ENCODE assay signal across 12 cellular contexts in the genomic region with DNA sequence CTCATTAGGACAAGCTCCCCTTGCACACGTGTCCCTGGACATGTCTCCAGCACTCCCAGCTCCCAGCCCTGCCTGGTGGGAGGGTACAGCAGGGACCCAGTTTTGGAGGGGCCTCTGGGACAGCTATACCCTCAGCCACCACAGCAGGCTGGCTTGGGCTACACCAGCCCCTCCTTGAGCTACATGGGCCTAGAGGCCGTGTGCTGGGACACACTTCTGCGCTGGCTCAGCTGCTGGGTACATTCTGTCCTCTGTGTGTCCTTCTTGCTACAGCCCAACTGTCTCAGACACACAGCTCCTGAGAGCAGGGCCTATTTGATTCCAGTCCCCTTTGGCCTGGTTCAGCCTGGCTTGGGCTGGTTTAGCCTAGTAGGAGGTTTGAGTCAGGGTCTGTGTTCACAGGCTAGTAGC. TPM values are rescaled to one million over a fixed set of nuclear protein-coding genes. Genes with fewer than 3 reads are reported as not detected.
DNase-seq lines count a peak whose midpoint lies in the region; ATAC-seq and TF ChIP-seq lines count a peak whose summit lies in the region.
"Had no signal": no experiment of that assay in that cellular context is flagged by ENCODE, and none has a peak within 500 bp of the region (broad histone marks: within the 10 kb centered on the region; RNA-seq: fewer than 3 reads in every experiment).

No MANE protein-coding gene starts in this region.

- H3K9me3 ChIP-seq in A673 (ENCODE audit: low read depth, low read length, poor library complexity, severe bottlenecking) (no peaks in the 10 kb centered on the region), ascending aorta (no peaks in the 10 kb centered on the region)
- H3K9me3 ChIP-seq: A549 had no signal

- no peak for TF ChIP-seq CTCF in A673 (conservative IDR thresholded peaks at IDR 0.05; ENCODE audit: low read depth, low read length)
- no peak for TF ChIP-seq CTCF in ascending aorta (IDR thresholded peaks at IDR 0.05)

- CTCF ChIA-PET in A673 (lab: Charles Lee) = interaction anchor here (2.2 kb wide), 1 partner anchor 22 kb away, joined by 6 read pairs; no protein-coding TSS in a partner anchor

- no TSS peak for BruUV-seq in A673 (replicated peaks; lab: Mats Ljungman, UMichigan)

- DNase-seq in A673 (ENCODE audit: low spot score) (no peak), ascending aorta (ENCODE audit: low spot score in 2 of 2) (peak in 1 of 2 donors; percentile 73), left ventricle myocardium superior (peak; percentile 72), pons (ENCODE audit: low spot score) (peak; percentile 30), mesenteric fat pad (ENCODE audit: low spot score) (no peak), SIG-M5 (lab: John Stamatoyannopoulos, UW) (no peak)
- DNase-seq in activated CD8-positive, alpha-beta memory T cell treated with anti-CD3 and anti-CD28 coated beads, Interleukin-2, amount 50 U/mL, for 48 hours = no peak
- DNase-seq: activated naive CD4-positive, alpha-beta T cell treated with Interleukin-2 at 50 U/mL for 16 hours; NCI-H2029 had no signal

- ATAC-seq in left ventricle myocardium superior (peak; percentile 93), HG03159 (IDR thresholded peaks at IDR 0.05; ENCODE audit: unreplicated experiment) (no peak)
- ATAC-seq: activated CD4-positive, CD25-positive, alpha-beta regulatory T cell treated with anti-CD3 and anti-CD28 coated beads, Interleukin-2, amount 50 U/mL, for 24 hours had no signal

- H3K27me3 ChIP-seq in A673 (replicated peaks; ENCODE audit: insufficient read depth, low read depth, low read length, poor library complexity) = no peaks in the 10 kb centered on the region
- H3K27me3 ChIP-seq in ascending aorta = no peaks in the 10 kb centered on the region

- peak overlapping the region; percentile 76 for H3K27ac ChIP-seq in A673 (ENCODE audit: low read depth, low read length, poor library complexity, severe bottlenecking)
- H3K27ac ChIP-seq in ascending aorta = peak overlapping the region; percentile 84
- H3K27ac ChIP-seq: A549 had no signal

- H3K4me3 ChIP-seq in A673 (ENCODE audit: low read depth, low read length, poor library complexity, severe bottlenecking) (no peak overlapping the region), ascending aorta (no peak overlapping the region)
- H3K4me3 ChIP-seq: A549 had no signal

- H3K36me3 ChIP-seq in A673 (ENCODE audit: insufficient read depth, low read length, poor library complexity, severe bottlenecking) = peaks cover 4% of the 10 kb centered on the region
- H3K36me3 ChIP-seq in ascending aorta = peaks cover 0 to 8% of the 10 kb centered on the region in 2 donors

- H3K4me1 ChIP-seq in A673 (ENCODE audit: insufficient read depth, low read length, poor library complexity, severe bottlenecking) (peaks cover 55% of the 10 kb centered on the region), ascending aorta (peaks cover 11 to 23% of the 10 kb centered on the region in 2 donors)
- H3K4me1 ChIP-seq: A549 had no signal

- intact Hi-C loops in A673 (cut with micrococcal nuclease; ENCODE audit: unreplicated experiment) (no loop called here), ascending aorta (cut with DNase I) (no loop called here), left ventricle myocardium superior (cut with micrococcal nuclease) (no loop called here)

- POLR2A ChIA-PET in A673 (lab: Charles Lee; ENCODE audit: low non-redundant PET) = interaction anchor here (1.2 kb wide), 1 partner anchor 26 kb away, joined by 6 read pairs; no protein-coding TSS in a partner anchor

RNA-seq across cellular contexts. Expression of gene DMAP1, which starts 26.7 kb away (rescaled TPM):
- total RNA-seq in A673 (2021) (37.3 and 41.0 TPM in 2 replicates), ascending aorta (42.7 TPM), left ventricle myocardium superior (28.8 TPM), mesenteric fat pad (27.5 TPM)

Comparison
In these comparisons a context has a peak if more than half of its experiments do, and no peak if none do; other contexts are left out.
1. DNase-seq: peak in left ventricle myocardium superior (single experiment) and pons (single experiment); none in A673 (single experiment), mesenteric fat pad (single experiment), activated CD8-positive, alpha-beta memory T cell treated with anti-CD3 and anti-CD28 coated beads, Interleukin-2, amount 50 U/mL, for 48 hours (single experiment) and SIG-M5 (single experiment).